In the genomic region with DNA sequence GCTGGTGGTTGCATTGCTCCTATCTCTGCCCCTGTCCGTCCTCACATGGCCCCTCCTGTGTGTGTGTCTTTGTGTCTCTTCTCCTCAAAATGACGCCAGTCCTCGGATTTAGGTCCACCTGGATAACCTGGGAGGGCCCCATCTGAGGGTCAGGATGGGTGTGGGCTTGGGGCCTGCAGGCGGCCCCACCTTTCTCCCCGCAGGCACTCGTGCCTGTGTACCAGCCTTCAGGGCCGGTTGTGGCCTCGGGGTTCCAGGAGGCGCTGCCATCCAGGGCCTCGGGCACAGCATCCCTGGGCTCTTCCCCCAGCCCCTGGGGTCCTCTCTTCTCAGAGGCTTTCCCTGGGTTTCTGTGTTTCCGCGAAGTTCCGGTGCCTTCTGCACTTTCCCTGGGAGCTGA, we compare ENCODE assay signal across 34 cellular contexts. TPM values are rescaled to one million over a fixed set of nuclear protein-coding genes. Genes with fewer than 3 reads are reported as not detected.
"Had no signal": no experiment of that assay in that cellular context is flagged by ENCODE, and none has a peak within 500 bp of the region (broad histone marks: within the 10 kb centered on the region; RNA-seq: fewer than 3 reads in every experiment).

No MANE protein-coding gene starts in this region.

- H3K27me3 ChIP-seq: ovary, right lobe of liver, thyroid gland, upper lobe of left lung, vagina had no signal

- H2AFZ ChIP-seq: neural progenitor cell, parathyroid adenoma had no signal

- ATAC-seq: natural killer cell; psoas muscle; right cardiac atrium; right lobe of liver; stimulated activated memory B cell treated with anti-CD40 and anti-IgM and Interleukin-4, amounts not matched to agents 10 μg/mL and 1 μg/mL and 100 μg/mL, for 72 hours had no signal

- FAIRE-seq: urothelium cell line had no signal

- H3K79me2 ChIP-seq: parathyroid adenoma had no signal

- H3K4me2 ChIP-seq: neural progenitor cell, smooth muscle cell had no signal

- H3K27ac ChIP-seq: neural progenitor cell, ovary, parathyroid adenoma, psoas muscle, right lobe of liver, skin epidermis, spleen, stomach, thoracic aorta, thyroid gland, tibial nerve, upper lobe of left lung, vagina had no signal

- H3K9me3 ChIP-seq: ovary, psoas muscle, right lobe of liver, spleen, stomach, thoracic aorta, thyroid gland, tibial nerve, upper lobe of left lung, vagina had no signal

- H3K4me1 ChIP-seq: parathyroid adenoma had no signal

- H3K4me3 Mint-ChIP-seq: natural killer cell; nephron; neural progenitor cell; stimulated activated memory B cell treated with anti-CD40 and anti-IgM and Interleukin-4, amounts not matched to agents 10 μg/mL and 1 μg/mL and 100 μg/mL, for 72 hours; stimulated activated naive CD8-positive, alpha-beta T cell treated with anti-CD3 and anti-CD28 coated beads, Interleukin-15, Interleukin-2, amounts not matched to agents 100 ng/mL and 50 ng/mL, for 24 hours had no signal

- H3K9me3 Mint-ChIP-seq: natural killer cell; nephron; neural progenitor cell; stimulated activated memory B cell treated with anti-CD40 and anti-IgM and Interleukin-4, amounts not matched to agents 10 μg/mL and 1 μg/mL and 100 μg/mL, for 72 hours; stimulated activated naive CD8-positive, alpha-beta T cell treated with anti-CD3 and anti-CD28 coated beads, Interleukin-15, Interleukin-2, amounts not matched to agents 100 ng/mL and 50 ng/mL, for 24 hours had no signal

- H3K36me3 Mint-ChIP-seq: natural killer cell, neural progenitor cell had no signal

- H3K9ac ChIP-seq: neural progenitor cell, parathyroid adenoma had no signal

- H3K27ac Mint-ChIP-seq: natural killer cell; nephron; neural progenitor cell; progenitor cell of endocrine pancreas; stimulated activated memory B cell treated with anti-CD40 and anti-IgM and Interleukin-4, amounts not matched to agents 10 μg/mL and 1 μg/mL and 100 μg/mL, for 72 hours; stimulated activated naive CD8-positive, alpha-beta T cell treated with anti-CD3 and anti-CD28 coated beads, Interleukin-15, Interleukin-2, amounts not matched to agents 100 ng/mL and 50 ng/mL, for 24 hours had no signal

- H3K27me3 Mint-ChIP-seq: stimulated activated memory B cell treated with anti-CD40 and anti-IgM and Interleukin-4, amounts not matched to agents 10 μg/mL and 1 μg/mL and 100 μg/mL, for 72 hours had no signal

- H3K36me3 ChIP-seq: neural progenitor cell, ovary, right lobe of liver, thoracic aorta, thyroid gland, vagina had no signal

- DNase-seq: natural killer cell; occipital lobe; ovary; posterior cingulate gyrus; psoas muscle; right cardiac atrium; right lobe of liver; spleen; stimulated activated CD4-positive, alpha-beta T cell treated with anti-CD3 and anti-CD28 coated beads, Interleukin-12 subunit alpha, Interleukin-12 subunit beta, amount 100 ng/mL, for 4 hours; stimulated activated CD4-positive, alpha-beta T cell treated with anti-CD3 and anti-CD28 coated beads, Interleukin-1b, Interleukin-23, amount 100 ng/mL, for 48 hours; stimulated activated CD4-positive, alpha-beta T cell treated with anti-CD3 and anti-CD28 coated beads, Interleukin-4, amount 100 ng/mL, for 1 hour; stimulated activated CD4-positive, alpha-beta T cell treated with anti-CD3 and anti-CD28 coated beads, Interleukin-4, amount 100 ng/mL, for 4 hours; stimulated activated CD8-positive, alpha-beta memory T cell treated with anti-CD3 and anti-CD28 coated beads, Interleukin-4, amount 100 ng/mL, for 48 hours; stimulated activated naive CD4-positive, alpha-beta T cell treated with Interleukin-2 at 50 U/mL for 16 hours; stomach; thyroid gland; trophoblast cell had no signal

- H3K4me3 ChIP-seq: neural progenitor cell, ovary, psoas muscle, right lobe of liver, skin epidermis, smooth muscle cell, spleen, stomach, thoracic aorta, thyroid gland, tibial nerve, upper lobe of left lung, vagina had no signal

RNA-seq across cellular contexts. Expression of a gene that starts 54.7 kb away (rescaled TPM):
- total RNA-seq: natural killer cell, occipital lobe, osteoblast, progenitor cell of endocrine pancreas, right cardiac atrium, smooth muscle cell, stomach, temporal lobe, thoracic aorta, tibial nerve, ureter, vagina had no signal
- polyA plus RNA-seq: neural cell, right cardiac atrium, smooth muscle cell had no signal
